In the genomic region with DNA sequence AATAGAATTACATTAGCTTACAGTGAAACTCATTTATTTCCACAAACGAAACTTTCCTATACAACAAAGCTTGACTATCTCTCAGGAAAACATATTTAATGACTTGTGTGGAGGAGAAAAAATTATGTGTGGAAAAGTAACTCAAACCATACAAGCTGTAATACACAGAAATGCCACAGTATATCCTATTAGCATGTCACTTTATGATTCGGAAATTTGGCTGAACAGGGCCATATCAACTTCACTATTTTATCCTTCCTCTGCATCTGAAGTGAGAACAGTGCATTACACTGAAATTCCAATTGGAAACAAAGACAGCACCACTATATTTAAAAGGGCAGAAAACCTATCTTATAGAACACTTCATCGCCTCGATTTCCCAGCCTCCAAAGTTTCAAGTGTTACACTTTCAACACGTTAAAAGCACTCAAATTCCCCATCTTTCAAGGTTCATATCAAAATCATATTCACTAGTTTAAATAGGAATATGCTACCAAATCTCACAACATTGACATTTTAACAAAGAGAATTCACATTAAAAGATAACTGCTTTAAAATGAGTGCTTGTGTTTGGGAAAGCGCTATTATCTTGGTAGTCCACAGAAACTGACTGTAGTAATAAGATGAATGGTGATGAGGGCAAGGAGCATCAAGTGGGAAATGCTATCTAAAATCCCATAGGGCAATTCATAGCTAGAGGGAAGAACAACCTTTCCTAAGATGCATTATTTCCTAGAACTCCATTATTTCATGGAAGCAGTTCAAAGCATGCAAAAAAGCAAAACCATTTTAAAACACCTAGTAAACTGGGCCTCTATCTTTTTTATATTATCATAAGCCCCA, we compare ENCODE assay signal across 1 cellular context.
TF ChIP-seq lines count a peak whose summit lies in the region.

No MANE protein-coding gene starts in this region.

TF ChIP-seq in HCT116, 20 proteins besides CTCF, POLR2A, EP300 and RAD21 (continued from another document):
- TF ChIP-seq, protein P1, sequence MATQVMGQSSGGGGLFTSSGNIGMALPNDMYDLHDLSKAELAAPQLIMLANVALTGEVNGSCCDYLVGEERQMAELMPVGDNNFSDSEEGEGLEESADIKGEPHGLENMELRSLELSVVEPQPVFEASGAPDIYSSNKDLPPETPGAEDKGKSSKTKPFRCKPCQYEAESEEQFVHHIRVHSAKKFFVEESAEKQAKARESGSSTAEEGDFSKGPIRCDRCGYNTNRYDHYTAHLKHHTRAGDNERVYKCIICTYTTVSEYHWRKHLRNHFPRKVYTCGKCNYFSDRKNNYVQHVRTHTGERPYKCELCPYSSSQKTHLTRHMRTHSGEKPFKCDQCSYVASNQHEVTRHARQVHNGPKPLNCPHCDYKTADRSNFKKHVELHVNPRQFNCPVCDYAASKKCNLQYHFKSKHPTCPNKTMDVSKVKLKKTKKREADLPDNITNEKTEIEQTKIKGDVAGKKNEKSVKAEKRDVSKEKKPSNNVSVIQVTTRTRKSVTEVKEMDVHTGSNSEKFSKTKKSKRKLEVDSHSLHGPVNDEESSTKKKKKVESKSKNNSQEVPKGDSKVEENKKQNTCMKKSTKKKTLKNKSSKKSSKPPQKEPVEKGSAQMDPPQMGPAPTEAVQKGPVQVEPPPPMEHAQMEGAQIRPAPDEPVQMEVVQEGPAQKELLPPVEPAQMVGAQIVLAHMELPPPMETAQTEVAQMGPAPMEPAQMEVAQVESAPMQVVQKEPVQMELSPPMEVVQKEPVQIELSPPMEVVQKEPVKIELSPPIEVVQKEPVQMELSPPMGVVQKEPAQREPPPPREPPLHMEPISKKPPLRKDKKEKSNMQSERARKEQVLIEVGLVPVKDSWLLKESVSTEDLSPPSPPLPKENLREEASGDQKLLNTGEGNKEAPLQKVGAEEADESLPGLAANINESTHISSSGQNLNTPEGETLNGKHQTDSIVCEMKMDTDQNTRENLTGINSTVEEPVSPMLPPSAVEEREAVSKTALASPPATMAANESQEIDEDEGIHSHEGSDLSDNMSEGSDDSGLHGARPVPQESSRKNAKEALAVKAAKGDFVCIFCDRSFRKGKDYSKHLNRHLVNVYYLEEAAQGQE (IDR thresholded peaks at IDR 0.05; ENCODE audit: low read depth): no peak
- TF ChIP-seq EZH2phosphoT487 (IDR thresholded peaks at IDR 0.05; ENCODE audit: borderline replicate concordance) (no peak), JUND (IDR thresholded peaks at IDR 0.05) (no peak), FOSL1 (IDR thresholded peaks at IDR 0.05; ENCODE audit: low read depth) (no peak), CEBPB (IDR thresholded peaks at IDR 0.05; ENCODE audit: low read depth) (no peak), ZNF274 (IDR thresholded peaks at IDR 0.05; ENCODE audit: low read depth, low read length) (no peak), CBX3 (IDR thresholded peaks at IDR 0.05; ENCODE audit: low read depth) (no peak), EGR1 (IDR thresholded peaks at IDR 0.05; ENCODE audit: low read depth) (no peak), TCF7L2 (IDR thresholded peaks at IDR 0.05; ENCODE audit: borderline replicate concordance, extremely low read depth, insufficient read depth, insufficient read length) (no peak), SP1 (IDR thresholded peaks at IDR 0.05; ENCODE audit: low read depth) (no peak), POLR2AphosphoS5 (IDR thresholded peaks at IDR 0.05; ENCODE audit: low read depth, low read length) (no peak)
- TF ChIP-seq, protein P2, sequence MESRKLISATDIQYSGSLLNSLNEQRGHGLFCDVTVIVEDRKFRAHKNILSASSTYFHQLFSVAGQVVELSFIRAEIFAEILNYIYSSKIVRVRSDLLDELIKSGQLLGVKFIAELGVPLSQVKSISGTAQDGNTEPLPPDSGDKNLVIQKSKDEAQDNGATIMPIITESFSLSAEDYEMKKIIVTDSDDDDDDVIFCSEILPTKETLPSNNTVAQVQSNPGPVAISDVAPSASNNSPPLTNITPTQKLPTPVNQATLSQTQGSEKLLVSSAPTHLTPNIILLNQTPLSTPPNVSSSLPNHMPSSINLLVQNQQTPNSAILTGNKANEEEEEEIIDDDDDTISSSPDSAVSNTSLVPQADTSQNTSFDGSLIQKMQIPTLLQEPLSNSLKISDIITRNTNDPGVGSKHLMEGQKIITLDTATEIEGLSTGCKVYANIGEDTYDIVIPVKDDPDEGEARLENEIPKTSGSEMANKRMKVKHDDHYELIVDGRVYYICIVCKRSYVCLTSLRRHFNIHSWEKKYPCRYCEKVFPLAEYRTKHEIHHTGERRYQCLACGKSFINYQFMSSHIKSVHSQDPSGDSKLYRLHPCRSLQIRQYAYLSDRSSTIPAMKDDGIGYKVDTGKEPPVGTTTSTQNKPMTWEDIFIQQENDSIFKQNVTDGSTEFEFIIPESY (IDR thresholded peaks at IDR 0.05; ENCODE audit: extremely low read depth, insufficient replicate concordance, low read length): no peak
TF ChIP-seq in HCT116: peak in this region for 0.
